In genomic region chr5:124662261-124662781, GRCh38 we compare ENCODE assay signal across 11 cellular contexts.
DNase-seq lines count a peak whose midpoint lies in the region; ATAC-seq, FAIRE-seq and TF ChIP-seq lines count a peak whose summit lies in the region.
"Had no signal": no experiment of that assay in that cellular context is flagged by ENCODE, and none has a peak within 500 bp of the region (broad histone marks: within the 10 kb centered on the region; RNA-seq: fewer than 3 reads in every experiment).

No MANE protein-coding gene starts in this region.

- H3K27ac ChIP-seq in keratinocyte (ENCODE audit: control insufficient read depth, insufficient read depth, low read length) (peak overlapping the region; percentile 65), thyroid gland (peak overlapping the region; percentile 45 to 82 (median 70))

- TF ChIP-seq POLR2A in thyroid gland (IDR thresholded peaks at IDR 0.05), result no peak

- H3K4me3 Mint-ChIP-seq in activated T-cell treated with anti-CD3 and anti-CD28 coated beads, Interleukin-2, amount 50 U/mL, for 24 hours, result no peak overlapping the region

- peak overlapping the region; percentile 25 for H2AFZ ChIP-seq in keratinocyte (ENCODE audit: control insufficient read depth, low read length)

- ATAC-seq in GM21390 (IDR thresholded peaks at IDR 0.05; ENCODE audit: unreplicated experiment), result no peak
- ATAC-seq: activated naive CD4-positive, alpha-beta T cell treated with anti-CD3 and anti-CD28 coated beads, Interleukin-2, amount 50 U/mL, for 72 hours had no signal

- H3K27me3 Mint-ChIP-seq in activated T-cell treated with anti-CD3 and anti-CD28 coated beads, Interleukin-2, amount 50 U/mL, for 24 hours, result peaks cover 37% of the 10 kb centered on the region

- H3K27ac Mint-ChIP-seq in activated T-cell treated with anti-CD3 and anti-CD28 coated beads, Interleukin-2, amount 50 U/mL, for 24 hours, result no peak overlapping the region
- H3K27ac Mint-ChIP-seq: activated naive CD4-positive, alpha-beta T cell treated with anti-CD3 and anti-CD28 coated beads, Interleukin-2, amount 50 U/mL, for 72 hours had no signal

- H3K36me3 ChIP-seq in keratinocyte (ENCODE audit: control insufficient read depth in 2 of 2, extremely low read depth in 1 of 2, insufficient read depth in 2 of 2, low read length in 2 of 2), result no peaks in the 10 kb centered on the region
- H3K36me3 ChIP-seq in thyroid gland, result no peaks in the 10 kb centered on the region
- H3K36me3 ChIP-seq: heart right ventricle had no signal

- H3K4me1 ChIP-seq in keratinocyte (ENCODE audit: control insufficient read depth, extremely low read depth, insufficient read depth, low read length), result peaks cover 41% of the 10 kb centered on the region
- H3K4me1 ChIP-seq in thyroid gland, result peaks cover 59 to 66% of the 10 kb centered on the region in 2 donors

- DNase-seq in NCI-H2081 (lab: John Stamatoyannopoulos, UW) (peak; percentile 27 to 81), NCI-H2081 treated with DMSO at 0.1 percent for 48 hours (lab: John Stamatoyannopoulos, UW) (no peak), SHP77 (lab: John Stamatoyannopoulos, UW) (peak; percentile 44 to 53), keratinocyte (ENCODE audit: low read depth, low spot score) (no peak), thyroid gland (no peak), NOMO-1 (lab: John Stamatoyannopoulos, UW; ENCODE audit: unreplicated experiment in 2 of 2) (no peak)
- DNase-seq in activated T-cell treated with anti-CD3 and anti-CD28 coated beads, Interleukin-2, amount 50 U/mL, for 24 hours, result no peak
- DNase-seq: heart right ventricle; stimulated activated CD4-positive, alpha-beta T cell treated with anti-CD3 and anti-CD28 coated beads, Interleukin-12 subunit alpha, Interleukin-12 subunit beta, amount 100 ng/mL, for 4 hours had no signal

- no peaks in the 10 kb centered on the region for H3K79me2 ChIP-seq in keratinocyte (ENCODE audit: control insufficient read depth, insufficient read depth, low read length)

- no peaks in the 10 kb centered on the region for H3K36me3 Mint-ChIP-seq in activated T-cell treated with anti-CD3 and anti-CD28 coated beads, Interleukin-2, amount 50 U/mL, for 24 hours (ENCODE audit: low read depth)
- H3K36me3 Mint-ChIP-seq: activated naive CD4-positive, alpha-beta T cell treated with anti-CD3 and anti-CD28 coated beads, Interleukin-2, amount 50 U/mL, for 72 hours had no signal

- no peak for TF ChIP-seq CTCF in keratinocyte (optimal IDR thresholded peaks at IDR 0.05 in 1 of 3, IDR thresholded peaks at IDR 0.05 in 1 of 3, conservative IDR thresholded peaks at IDR 0.05 in 1 of 3; ENCODE audit: extremely low read depth in 1 of 3, insufficient read depth in 2 of 3, low read length in 3 of 3)
- no peak for TF ChIP-seq CTCF in thyroid gland (IDR thresholded peaks at IDR 0.05)

- H3K27me3 ChIP-seq in keratinocyte (ENCODE audit: control insufficient read depth, extremely low read depth, insufficient read depth, low read length) (no peaks in the 10 kb centered on the region), thyroid gland (no peaks in the 10 kb centered on the region)

- peak overlapping the region; percentile 48 for H3K4me2 ChIP-seq in keratinocyte (ENCODE audit: control insufficient read depth, extremely low read depth, insufficient read depth, low read depth, low read length)

- no peaks in the 10 kb centered on the region for H3K9me3 Mint-ChIP-seq in activated T-cell treated with anti-CD3 and anti-CD28 coated beads, Interleukin-2, amount 50 U/mL, for 24 hours
- H3K9me3 Mint-ChIP-seq: activated naive CD4-positive, alpha-beta T cell treated with anti-CD3 and anti-CD28 coated beads, Interleukin-2, amount 50 U/mL, for 72 hours had no signal

- intact Hi-C loops in thyroid gland (cut with DNase I), result no loop called here

- peak; percentile 49 for FAIRE-seq in keratinocyte (lab: Jason Lieb, UNC)

- no peaks in the 10 kb centered on the region for H3K4me1 Mint-ChIP-seq in activated T-cell treated with anti-CD3 and anti-CD28 coated beads, Interleukin-2, amount 50 U/mL, for 24 hours (ENCODE audit: low read depth)

- H4K20me1 ChIP-seq in keratinocyte (ENCODE audit: control insufficient read depth, extremely low read depth, insufficient read depth, low read length), result no peaks in the 10 kb centered on the region

- H3K9me3 ChIP-seq in keratinocyte (ENCODE audit: control insufficient read depth, low read depth, low read length) (no peaks in the 10 kb centered on the region), thyroid gland (no peaks in the 10 kb centered on the region)
- H3K9me3 ChIP-seq: heart right ventricle had no signal

- H3K4me3 ChIP-seq in keratinocyte (ENCODE audit: control insufficient read depth in 2 of 3, extremely low read depth in 1 of 3, insufficient read depth in 2 of 3, low read depth in 1 of 3, low read length in 3 of 3) (no peak overlapping the region), thyroid gland (replicated peaks in 1 of 3) (no peak overlapping the region)
- H3K4me3 ChIP-seq: heart right ventricle had no signal

- WGBS in thyroid gland, 2 donors, result 73 to 79% methylated on average over 7 of the region's 7 CpGs

- H3K9ac ChIP-seq in keratinocyte (ENCODE audit: control insufficient read depth, extremely low read depth, insufficient read depth, low read length), result no peak overlapping the region

- dilution Hi-C loops in keratinocyte (cut with MboI; ENCODE audit: extremely low pct_ligation_motif_present, low sequenced_read_pairs), result no loop called here

- peaks cover 3% of the 10 kb centered on the region for H3K9me1 ChIP-seq in keratinocyte (ENCODE audit: control insufficient read depth, extremely low read depth, insufficient read depth, low read length)

Comparison
In these comparisons a context has a peak if more than half of its experiments do, and no peak if none do; other contexts are left out.
1. DNase-seq: peak in NCI-H2081 (2 of 2) and SHP77 (2 of 2); none in NCI-H2081 treated with DMSO at 0.1 percent for 48 hours (single experiment), keratinocyte (single experiment), thyroid gland (0 of 2), NOMO-1 (0 of 2) and activated T-cell treated with anti-CD3 and anti-CD28 coated beads, Interleukin-2, amount 50 U/mL, for 24 hours (single experiment).